23 cellular contexts compared by ENCODE assay signal in the genomic region with DNA sequence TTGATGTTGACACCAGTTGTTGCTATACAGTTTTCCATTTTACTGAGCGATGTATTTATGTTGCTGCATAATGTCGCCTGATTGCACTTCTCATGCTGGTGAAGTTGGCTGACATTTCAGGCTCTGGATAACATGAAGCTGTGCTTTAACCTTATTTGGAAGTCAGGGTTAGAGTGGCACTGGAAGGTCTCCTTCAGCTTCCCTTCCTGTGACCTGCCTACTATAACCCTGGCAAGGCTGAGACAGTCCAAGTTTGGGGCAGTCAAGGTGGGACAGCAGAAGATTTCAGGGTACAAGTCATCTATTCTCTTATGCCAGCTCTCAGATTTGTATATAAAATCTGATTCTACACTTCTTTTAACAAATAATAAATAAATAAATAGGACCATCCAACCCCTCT.
DNase-seq lines count a peak whose midpoint lies in the region; ATAC-seq and TF ChIP-seq lines count a peak whose summit lies in the region.
"Had no signal": no experiment of that assay in that cellular context is flagged by ENCODE, and none has a peak within 500 bp of the region (broad histone marks: within the 10 kb centered on the region; RNA-seq: fewer than 3 reads in every experiment).

No MANE protein-coding gene starts in this region.

- intact Hi-C loops in Right ventricle myocardium superior (cut with DNase I) (no loop called here), Right ventricle myocardium inferior (cut with DNase I) (no loop called here), left ventricle myocardium inferior (cut with micrococcal nuclease) (no loop called here)

- TF ChIP-seq CTCF in left ventricle myocardium inferior (IDR thresholded peaks at IDR 0.05; ENCODE audit: borderline replicate concordance) = no peak
- no peak for TF ChIP-seq CTCF in right atrium auricular region (IDR thresholded peaks at IDR 0.05)

- H3K27ac ChIP-seq in left ventricle myocardium inferior (replicated peaks) (peak overlapping the region; percentile 71), right atrium auricular region (no peak overlapping the region)
- H3K27ac ChIP-seq: A549; BLaER1 treated with 17β-estradiol and CSF1 and Interleukin-3, amounts not matched to agents 10 nM and 100 nM had no signal

- ATAC-seq in Right ventricle myocardium superior (ENCODE audit: poor library complexity) = peak; percentile 37
- no peak for ATAC-seq in Right ventricle myocardium inferior
- ATAC-seq: A549, GM12878, GM23338, HCT116 had no signal

- in situ Hi-C loops in KBM-7 (cut with MboI; ENCODE audit: low pct_unique_long_range_greater_than_20kb, low sequenced_read_pairs) = no loop called here

- H3K4me3 ChIP-seq in left ventricle myocardium inferior (no peak overlapping the region), right atrium auricular region (no peak overlapping the region)
- H3K4me3 ChIP-seq: A549; BLaER1 treated with 17β-estradiol and CSF1 and Interleukin-3, amounts not matched to agents 10 nM and 100 nM; GM12878; GM23338 had no signal

- H3K36me3 ChIP-seq in left ventricle myocardium inferior (no peaks in the 10 kb centered on the region), right atrium auricular region (no peaks in the 10 kb centered on the region)
- H3K36me3 ChIP-seq: BE2C; BLaER1 treated with 17β-estradiol and CSF1 and Interleukin-3, amounts not matched to agents 10 nM and 100 nM had no signal

- no peaks in the 10 kb centered on the region for H3K9me3 ChIP-seq in left ventricle myocardium inferior (replicated peaks)
- no peaks in the 10 kb centered on the region for H3K9me3 ChIP-seq in right atrium auricular region
- H3K9me3 ChIP-seq: A549; BE2C; BLaER1 treated with 17β-estradiol and CSF1 and Interleukin-3, amounts not matched to agents 10 nM and 100 nM had no signal

- DNase-seq in Right ventricle myocardium superior = no peak
- no peak for DNase-seq in Right ventricle myocardium inferior (ENCODE audit: missing footprints)
- DNase-seq in left ventricle myocardium inferior = no peak
- no peak for DNase-seq in right atrium auricular region (ENCODE audit: low spot score)
- DNase-seq in NCI-H69 (lab: John Stamatoyannopoulos, UW) = peak; percentile 17
- no peak for DNase-seq in NCI-H2227 (lab: John Stamatoyannopoulos, UW; ENCODE audit: unreplicated experiment)
- DNase-seq in KBM-7 = no peak
- DNase-seq: 8988T; ACHN; AML-193; BE2C; CD4-positive, alpha-beta T cell; CD8-positive, alpha-beta memory T cell; DMS 273 treated with DMSO at 0.1 percent for 48 hours; DMS79; EL; GDM1; H9 had no signal

- no peaks in the 10 kb centered on the region for H3K27me3 ChIP-seq in left ventricle myocardium inferior (ENCODE audit: low read depth)
- H3K27me3 ChIP-seq in right atrium auricular region = no peaks in the 10 kb centered on the region
- H3K27me3 ChIP-seq: BE2C; BLaER1 treated with 17β-estradiol and CSF1 and Interleukin-3, amounts not matched to agents 10 nM and 100 nM had no signal

- peaks cover 35% of the 10 kb centered on the region for H3K4me1 ChIP-seq in left ventricle myocardium inferior
- peaks cover 0 to 16% of the 10 kb centered on the region in 2 donors for H3K4me1 ChIP-seq in right atrium auricular region
- H3K4me1 ChIP-seq: A549; BE2C; BLaER1 treated with 17β-estradiol and CSF1 and Interleukin-3, amounts not matched to agents 10 nM and 100 nM had no signal
